Comparison of ENCODE assay signal across 8 cellular contexts in genomic region chr19:39409207-39409885, GRCh38. TPM values are rescaled to one million over a fixed set of nuclear protein-coding genes. Genes with fewer than 3 reads are reported as not detected.
DNase-seq lines count a peak whose midpoint lies in the region; ATAC-seq and TF ChIP-seq lines count a peak whose summit lies in the region.

No MANE protein-coding gene starts in this region.

- TF ChIP-seq CTCF in RWPE2 (IDR thresholded peaks at IDR 0.05; ENCODE audit: poor library complexity, severe bottlenecking): no peak
- no peak for TF ChIP-seq CTCF in glutamatergic neuron (IDR thresholded peaks at IDR 0.05; ENCODE audit: partially characterized antibody, unreplicated experiment)
- TF ChIP-seq CTCF in osteoblast (IDR thresholded peaks at IDR 0.05; ENCODE audit: extremely low read depth, low read depth, low read length): no peak
- TF ChIP-seq CTCF in tibial nerve (IDR thresholded peaks at IDR 0.05): peak in 1 of 5 experiments; percentile 15

- no peaks in the 10 kb centered on the region for H3K9me3 ChIP-seq in RWPE2 (ENCODE audit: severe bottlenecking)
- H3K9me3 ChIP-seq in osteoblast (ENCODE audit: low read depth, low read length): no peaks in the 10 kb centered on the region
- H3K9me3 ChIP-seq in tibial nerve: no peaks in the 10 kb centered on the region

- peak overlapping the region; percentile 95 for H3K4me3 Mint-ChIP-seq in activated naive CD4-positive, alpha-beta T cell treated with anti-CD3 and anti-CD28 coated beads, Interleukin-2, amount 50 U/mL, for 24 hours
- H3K4me3 Mint-ChIP-seq in glutamatergic neuron (ENCODE audit: unreplicated experiment): peak overlapping the region; percentile 81

- H3K9me3 Mint-ChIP-seq in activated naive CD4-positive, alpha-beta T cell treated with anti-CD3 and anti-CD28 coated beads, Interleukin-2, amount 50 U/mL, for 24 hours: no peaks in the 10 kb centered on the region
- peaks cover 26% of the 10 kb centered on the region for H3K9me3 Mint-ChIP-seq in glutamatergic neuron (ENCODE audit: unreplicated experiment)

- no peaks in the 10 kb centered on the region for H3K27me3 Mint-ChIP-seq in activated naive CD4-positive, alpha-beta T cell treated with anti-CD3 and anti-CD28 coated beads, Interleukin-2, amount 50 U/mL, for 24 hours
- H3K27me3 Mint-ChIP-seq in glutamatergic neuron (ENCODE audit: unreplicated experiment): peaks cover 21% of the 10 kb centered on the region

- peaks cover 34% of the 10 kb centered on the region for H4K20me1 ChIP-seq in osteoblast (ENCODE audit: insufficient read depth, low read length)

- no peak for TF ChIP-seq RAD21 in Ishikawa (IDR thresholded peaks at IDR 0.05; ENCODE audit: low read depth)

- ATAC-seq in RWPE2 (ENCODE audit: low read depth): peak; percentile 20
- ATAC-seq in HG03095 (IDR thresholded peaks at IDR 0.05; ENCODE audit: unreplicated experiment): no peak

- peak overlapping the region; percentile 93 for H3K27ac Mint-ChIP-seq in activated naive CD4-positive, alpha-beta T cell treated with anti-CD3 and anti-CD28 coated beads, Interleukin-2, amount 50 U/mL, for 24 hours
- no peak overlapping the region for H3K27ac Mint-ChIP-seq in glutamatergic neuron (ENCODE audit: unreplicated experiment)

- peak overlapping the region; percentile 89 for H3K4me3 ChIP-seq in RWPE2 (ENCODE audit: severe bottlenecking)
- H3K4me3 ChIP-seq in osteoblast (ENCODE audit: insufficient read depth, low read length): peak overlapping the region; percentile 83
- H3K4me3 ChIP-seq in tibial nerve: peak overlapping the region; percentile 66 to 98 (median 88)

- peak overlapping the region; percentile 96 for H3K4me2 ChIP-seq in osteoblast (ENCODE audit: insufficient read depth, low read length)

- 0 to 3% methylated on average over 22 to 46 of the region's 47 CpGs for WGBS in tibial nerve, 2 donors

- peak overlapping the region; percentile 97 for H3K27ac ChIP-seq in RWPE2 (ENCODE audit: poor library complexity, severe bottlenecking)
- peak overlapping the region; percentile 84 for H3K27ac ChIP-seq in osteoblast (ENCODE audit: low read depth, low read length)
- H3K27ac ChIP-seq in tibial nerve: peak overlapping the region; percentile 94 to 100 (median 100)

- no peak overlapping the region for H2AFZ ChIP-seq in osteoblast (ENCODE audit: low read length)

- peaks cover 41% of the 10 kb centered on the region for H3K79me2 ChIP-seq in osteoblast (ENCODE audit: insufficient read depth, low read length)

- peaks cover 25% of the 10 kb centered on the region for H3K36me3 ChIP-seq in RWPE2 (ENCODE audit: low read depth)
- H3K36me3 ChIP-seq in osteoblast (ENCODE audit: insufficient read depth, low read length): peaks cover 13% of the 10 kb centered on the region
- peaks cover 10 to 22% (median 18%) of the 10 kb centered on the region in 3 donors for H3K36me3 ChIP-seq in tibial nerve

- peaks cover 52% of the 10 kb centered on the region for H3K4me1 Mint-ChIP-seq in activated naive CD4-positive, alpha-beta T cell treated with anti-CD3 and anti-CD28 coated beads, Interleukin-2, amount 50 U/mL, for 24 hours
- peaks cover 18% of the 10 kb centered on the region for H3K4me1 Mint-ChIP-seq in glutamatergic neuron (ENCODE audit: low read depth, unreplicated experiment)

- H3K4me1 ChIP-seq in RWPE2 (ENCODE audit: insufficient read depth, poor library complexity, severe bottlenecking) (peaks cover 15% of the 10 kb centered on the region), osteoblast (ENCODE audit: insufficient read depth, low read length) (peaks cover 28% of the 10 kb centered on the region), tibial nerve (peaks cover 6 to 44% (median 41%) of the 10 kb centered on the region in 4 donors)

- DNase-seq in COLO668 (lab: John Stamatoyannopoulos, UW; ENCODE audit: unreplicated experiment) (peak; percentile 97), RWPE2 (ENCODE audit: low spot score) (peak; percentile 99), glutamatergic neuron (peak; percentile 29), osteoblast (ENCODE audit: insufficient read length, low spot score, missing footprints) (peak; percentile 98), tibial nerve (ENCODE audit: low spot score in 2 of 2) (peak; percentile 89 to 91)

- H3K27me3 ChIP-seq in RWPE2 (ENCODE audit: insufficient read depth, poor library complexity, severe bottlenecking) (no peaks in the 10 kb centered on the region), osteoblast (ENCODE audit: insufficient read depth, low read length) (no peaks in the 10 kb centered on the region), tibial nerve (peaks cover 0 to 3% of the 10 kb centered on the region in 2 donors)

- peak; percentile 54 to 73 for TF ChIP-seq POLR2A in tibial nerve (IDR thresholded peaks at IDR 0.05)

- TF ChIP-seq EP300 in Ishikawa (IDR thresholded peaks at IDR 0.05; ENCODE audit: borderline replicate concordance) (peak; percentile 56; the same call in 1 of the 2 replicates), tibial nerve (IDR thresholded peaks at IDR 0.05) (peak in 1 of 2 donors; percentile 95)

- H3K36me3 Mint-ChIP-seq in activated naive CD4-positive, alpha-beta T cell treated with anti-CD3 and anti-CD28 coated beads, Interleukin-2, amount 50 U/mL, for 24 hours: peaks cover 11% of the 10 kb centered on the region
- no peaks in the 10 kb centered on the region for H3K36me3 Mint-ChIP-seq in glutamatergic neuron (ENCODE audit: unreplicated experiment)

TF ChIP-seq in Ishikawa, 13 proteins besides CTCF, POLR2A, EP300 and RAD21:
- TF ChIP-seq CREB1 (IDR thresholded peaks at IDR 0.05; ENCODE audit: low read depth) (peak; percentile 81), CEBPB (IDR thresholded peaks at IDR 0.05) (no peak), TAF1 (IDR thresholded peaks at IDR 0.05; ENCODE audit: low read depth) (no peak; the same call in 1 of the 2 replicates), EGR1 (IDR thresholded peaks at IDR 0.05) (peak; percentile 80), TCF12 (IDR thresholded peaks at IDR 0.05; ENCODE audit: low read depth) (peak; percentile 76), YY1 (IDR thresholded peaks at IDR 0.05; ENCODE audit: low read depth) (no peak), ZBTB7A (IDR thresholded peaks at IDR 0.05; ENCODE audit: low read depth) (no peak), FOXM1 (IDR thresholded peaks at IDR 0.05; ENCODE audit: borderline replicate concordance, low read depth) (no peak), NFIC (IDR thresholded peaks at IDR 0.05) (peak; percentile 61), TEAD4 (IDR thresholded peaks at IDR 0.05) (peak; percentile 42)
- TF ChIP-seq, protein P1, sequence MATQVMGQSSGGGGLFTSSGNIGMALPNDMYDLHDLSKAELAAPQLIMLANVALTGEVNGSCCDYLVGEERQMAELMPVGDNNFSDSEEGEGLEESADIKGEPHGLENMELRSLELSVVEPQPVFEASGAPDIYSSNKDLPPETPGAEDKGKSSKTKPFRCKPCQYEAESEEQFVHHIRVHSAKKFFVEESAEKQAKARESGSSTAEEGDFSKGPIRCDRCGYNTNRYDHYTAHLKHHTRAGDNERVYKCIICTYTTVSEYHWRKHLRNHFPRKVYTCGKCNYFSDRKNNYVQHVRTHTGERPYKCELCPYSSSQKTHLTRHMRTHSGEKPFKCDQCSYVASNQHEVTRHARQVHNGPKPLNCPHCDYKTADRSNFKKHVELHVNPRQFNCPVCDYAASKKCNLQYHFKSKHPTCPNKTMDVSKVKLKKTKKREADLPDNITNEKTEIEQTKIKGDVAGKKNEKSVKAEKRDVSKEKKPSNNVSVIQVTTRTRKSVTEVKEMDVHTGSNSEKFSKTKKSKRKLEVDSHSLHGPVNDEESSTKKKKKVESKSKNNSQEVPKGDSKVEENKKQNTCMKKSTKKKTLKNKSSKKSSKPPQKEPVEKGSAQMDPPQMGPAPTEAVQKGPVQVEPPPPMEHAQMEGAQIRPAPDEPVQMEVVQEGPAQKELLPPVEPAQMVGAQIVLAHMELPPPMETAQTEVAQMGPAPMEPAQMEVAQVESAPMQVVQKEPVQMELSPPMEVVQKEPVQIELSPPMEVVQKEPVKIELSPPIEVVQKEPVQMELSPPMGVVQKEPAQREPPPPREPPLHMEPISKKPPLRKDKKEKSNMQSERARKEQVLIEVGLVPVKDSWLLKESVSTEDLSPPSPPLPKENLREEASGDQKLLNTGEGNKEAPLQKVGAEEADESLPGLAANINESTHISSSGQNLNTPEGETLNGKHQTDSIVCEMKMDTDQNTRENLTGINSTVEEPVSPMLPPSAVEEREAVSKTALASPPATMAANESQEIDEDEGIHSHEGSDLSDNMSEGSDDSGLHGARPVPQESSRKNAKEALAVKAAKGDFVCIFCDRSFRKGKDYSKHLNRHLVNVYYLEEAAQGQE (IDR thresholded peaks at IDR 0.05; ENCODE audit: low read depth): no peak
- TF ChIP-seq, protein P2, sequence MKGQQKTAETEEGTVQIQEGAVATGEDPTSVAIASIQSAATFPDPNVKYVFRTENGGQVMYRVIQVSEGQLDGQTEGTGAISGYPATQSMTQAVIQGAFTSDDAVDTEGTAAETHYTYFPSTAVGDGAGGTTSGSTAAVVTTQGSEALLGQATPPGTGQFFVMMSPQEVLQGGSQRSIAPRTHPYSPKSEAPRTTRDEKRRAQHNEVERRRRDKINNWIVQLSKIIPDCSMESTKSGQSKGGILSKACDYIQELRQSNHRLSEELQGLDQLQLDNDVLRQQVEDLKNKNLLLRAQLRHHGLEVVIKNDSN (IDR thresholded peaks at IDR 0.05): no peak
- TF ChIP-seq, protein P3, sequence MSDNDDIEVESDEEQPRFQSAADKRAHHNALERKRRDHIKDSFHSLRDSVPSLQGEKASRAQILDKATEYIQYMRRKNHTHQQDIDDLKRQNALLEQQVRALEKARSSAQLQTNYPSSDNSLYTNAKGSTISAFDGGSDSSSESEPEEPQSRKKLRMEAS (IDR thresholded peaks at IDR 0.05): peak; percentile 37
TF ChIP-seq in Ishikawa: peak in this region for 6.

RNA-seq across cellular contexts. Expression of gene ZFP36, which starts 2.7 kb away (rescaled TPM):
- total RNA-seq in glutamatergic neuron (ENCODE audit: unreplicated experiment): 3.1 TPM
- 6.2 and 6.5 TPM in 2 replicates for total RNA-seq in osteoblast
- 100 to 1,000 TPM; 125 to 274 (median 178) TPM for total RNA-seq in tibial nerve

RNA-seq across cellular contexts. Expression of gene PLEKHG2, which starts 3.1 kb away (rescaled TPM):
- total RNA-seq in glutamatergic neuron (ENCODE audit: unreplicated experiment) (205 TPM), osteoblast (21.4 and 21.5 TPM in 2 replicates), tibial nerve (10 to 100 TPM; 20.1 to 62.1 (median 35.6) TPM)

RNA-seq across cellular contexts. Expression of gene MED29, which starts 18.2 kb away (rescaled TPM):
- 30.1 TPM for total RNA-seq in glutamatergic neuron (ENCODE audit: unreplicated experiment)
- total RNA-seq in osteoblast: 19.9 and 23.0 TPM in 2 replicates
- total RNA-seq in tibial nerve: 10 to 100 TPM; 32.9 to 52.5 (median 37.6) TPM

RNA-seq across cellular contexts. Expression of gene PAF1, which starts 18.4 kb away (rescaled TPM):
- total RNA-seq in glutamatergic neuron (ENCODE audit: unreplicated experiment) (36.2 TPM), osteoblast (29.3 and 29.8 TPM in 2 replicates), tibial nerve (10 to 100 TPM; 30.8 to 48.3 (median 44.3) TPM)

RNA-seq across cellular contexts. Expression of gene RPS16, which starts 26.4 kb away (rescaled TPM):
- total RNA-seq in glutamatergic neuron (ENCODE audit: unreplicated experiment) (912 TPM), osteoblast (44.9 and 56.0 TPM in 2 replicates), tibial nerve (1,000 to 10,000 TPM; 1,048 to 1,762 (median 1,462) TPM)

Comparison
In these comparisons a context has a peak if more than half of its experiments do, and no peak if none do; other contexts are left out.
1. DNase-seq: peak in every context shown above with its lines; median percentile 99 in RWPE2; 98 in osteoblast; 97 in COLO668; 90 in tibial nerve; 29 in glutamatergic neuron.
2. RNA of gene ZFP36, which starts 2.7 kb away (total RNA-seq): 125 to 274 TPM in tibial nerve; 6.2 to 6.5 TPM in osteoblast and 3.1 TPM in glutamatergic neuron (single experiment); every median in the first group is over 10 times any median in the second.
3. Peak in every context shown above with its lines, with median percentiles within 50 percentile points of each other: H3K27ac ChIP-seq and H3K4me3 ChIP-seq.